15 cellular contexts compared by ENCODE assay signal in the genomic region with DNA sequence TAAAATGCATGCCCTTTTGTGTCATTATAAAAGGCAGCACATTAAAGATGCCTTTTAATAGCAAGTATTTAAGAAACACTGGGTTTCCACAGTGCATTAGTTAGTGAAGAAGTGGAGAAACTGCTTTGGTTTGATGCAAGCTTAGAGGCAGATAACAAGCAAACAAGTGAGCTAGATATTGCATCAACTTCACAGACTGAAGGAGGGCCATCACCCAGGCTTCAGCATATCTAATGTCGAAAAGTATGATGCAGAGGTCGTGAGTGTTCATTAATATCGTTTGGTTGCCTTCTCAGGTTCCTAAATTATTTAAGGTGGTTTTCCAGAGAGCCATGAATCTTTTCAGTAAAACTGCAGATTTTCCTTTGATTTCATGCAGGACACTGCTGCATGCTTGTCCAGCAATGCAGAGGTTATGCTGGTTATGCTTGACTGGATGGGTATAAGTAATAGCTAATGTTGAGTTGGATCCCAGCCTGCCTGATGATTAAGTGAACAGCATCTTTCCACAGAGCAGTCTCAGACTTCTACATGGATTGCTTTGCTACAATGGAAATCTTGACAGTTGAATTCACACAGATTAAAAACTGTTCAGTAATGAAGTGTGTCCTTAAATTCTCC.
DNase-seq lines count a peak whose midpoint lies in the region; ATAC-seq and TF ChIP-seq lines count a peak whose summit lies in the region.
"Had no signal": no experiment of that assay in that cellular context is flagged by ENCODE, and none has a peak within 500 bp of the region (broad histone marks: within the 10 kb centered on the region; RNA-seq: fewer than 3 reads in every experiment).

No MANE protein-coding gene starts in this region.

- peaks cover 63 to 99% of the 10 kb centered on the region in 2 donors for H3K4me1 ChIP-seq in thoracic aorta (ENCODE audit: control insufficient read depth in 1 of 2, low read depth in 2 of 2)
- H3K4me1 ChIP-seq: Peyer's patch had no signal

- no peak overlapping the region for H3K4me3 ChIP-seq in thoracic aorta
- H3K4me3 ChIP-seq: Peyer's patch, spleen, upper lobe of left lung had no signal

- peaks cover 43% of the 10 kb centered on the region for H3K4me1 Mint-ChIP-seq in glutamatergic neuron (ENCODE audit: low read depth, unreplicated experiment)

- TF ChIP-seq CTCF in glutamatergic neuron (IDR thresholded peaks at IDR 0.05; ENCODE audit: partially characterized antibody, unreplicated experiment), result no peak
- no peak for TF ChIP-seq CTCF in thoracic aorta (IDR thresholded peaks at IDR 0.05)

- no peak overlapping the region for H3K27ac Mint-ChIP-seq in glutamatergic neuron (ENCODE audit: unreplicated experiment)
- H3K27ac Mint-ChIP-seq: activated CD4-positive, alpha-beta memory T cell treated with anti-CD3 and anti-CD28 coated beads for 36 hours; nephron progenitor cell had no signal

- ATAC-seq in thoracic aorta (ENCODE audit: insufficient number of reproducible peaks, low FRiP score, low read depth) (no peak), GM21447 (IDR thresholded peaks at IDR 0.05; ENCODE audit: unreplicated experiment) (no peak)

- H3K27ac ChIP-seq in thoracic aorta, result peak overlapping the region; percentile 46 to 89
- H3K27ac ChIP-seq: Peyer's patch, spleen, upper lobe of left lung had no signal

- H3K9me3 ChIP-seq in thoracic aorta, result no peaks in the 10 kb centered on the region
- H3K9me3 ChIP-seq: Peyer's patch, spleen, upper lobe of left lung had no signal

- peak overlapping the region; percentile 21 for H3K4me3 Mint-ChIP-seq in glutamatergic neuron (ENCODE audit: unreplicated experiment)
- H3K4me3 Mint-ChIP-seq: activated CD4-positive, alpha-beta memory T cell treated with anti-CD3 and anti-CD28 coated beads for 36 hours; nephron progenitor cell had no signal

- H3K9me3 Mint-ChIP-seq in glutamatergic neuron (ENCODE audit: unreplicated experiment), result no peaks in the 10 kb centered on the region
- H3K9me3 Mint-ChIP-seq: activated CD4-positive, alpha-beta memory T cell treated with anti-CD3 and anti-CD28 coated beads for 36 hours; nephron progenitor cell had no signal

- no peaks in the 10 kb centered on the region for H3K36me3 ChIP-seq in thoracic aorta
- H3K36me3 ChIP-seq: Peyer's patch, spleen, upper lobe of left lung had no signal

- no peaks in the 10 kb centered on the region for H3K27me3 ChIP-seq in thoracic aorta (replicated peaks; ENCODE audit: insufficient read depth)
- H3K27me3 ChIP-seq: Peyer's patch, spleen, upper lobe of left lung had no signal

- DNase-seq in NCI-H524 (lab: John Stamatoyannopoulos, UW) (peak; percentile 24 to 36), NCI-H524 treated with DMSO at 0.1 percent for 48 hours (lab: John Stamatoyannopoulos, UW) (no peak), amniotic stem cell (lab: John Stamatoyannopoulos, UW) (peak; percentile 38), glutamatergic neuron (no peak), thoracic aorta (ENCODE audit: low spot score) (no peak), LoVo (ENCODE audit: low spot score) (no peak), Ammon's horn (ENCODE audit: low spot score) (no peak)
- DNase-seq: activated CD4-positive, alpha-beta memory T cell treated with anti-CD3 and anti-CD28 coated beads for 36 hours; activated gamma-delta T cell; kidney; nephron progenitor cell; Peyer's patch; spleen; upper lobe of left lung had no signal

- no peaks in the 10 kb centered on the region for H3K36me3 Mint-ChIP-seq in glutamatergic neuron (ENCODE audit: unreplicated experiment)
- H3K36me3 Mint-ChIP-seq: activated CD4-positive, alpha-beta memory T cell treated with anti-CD3 and anti-CD28 coated beads for 36 hours had no signal

- peaks cover 2% of the 10 kb centered on the region for H3K27me3 Mint-ChIP-seq in glutamatergic neuron (ENCODE audit: unreplicated experiment)

Comparison
In these comparisons a context has a peak if more than half of its experiments do, and no peak if none do; other contexts are left out.
1. DNase-seq: peak in NCI-H524 (2 of 2) and amniotic stem cell (single experiment); none in NCI-H524 treated with DMSO at 0.1 percent for 48 hours (single experiment), glutamatergic neuron (single experiment), thoracic aorta (single experiment), LoVo (single experiment) and Ammon's horn (single experiment).